ENCODE assay signal across 28 cellular contexts in genomic region chr3:179807588-179807987, GRCh38.
"Had no signal": no experiment of that assay in that cellular context is flagged by ENCODE, and none has a peak within 500 bp of the region (broad histone marks: within the 10 kb centered on the region; RNA-seq: fewer than 3 reads in every experiment).

No MANE protein-coding gene starts in this region.

- H3K4me1 ChIP-seq: colonic mucosa, esophagus muscularis mucosa, esophagus squamous epithelium, foreskin keratinocyte, gastrocnemius medialis, gastroesophageal sphincter, heart right ventricle had no signal

- FAIRE-seq: colon, endometrium, endothelial cell of umbilical vein, frontal cortex had no signal

- H3K4me3 ChIP-seq: colonic mucosa, coronary artery, dorsolateral prefrontal cortex, esophagus muscularis mucosa, esophagus squamous epithelium, gastrocnemius medialis, gastroesophageal sphincter, heart left ventricle, heart right ventricle had no signal

- H3K27me3 ChIP-seq: colonic mucosa, dorsolateral prefrontal cortex, esophagus muscularis mucosa, foreskin keratinocyte, gastrocnemius medialis, gastroesophageal sphincter, heart left ventricle, heart right ventricle had no signal

- H3K9me3 ChIP-seq: colonic mucosa, esophagus muscularis mucosa, esophagus squamous epithelium, gastrocnemius medialis, gastroesophageal sphincter, heart left ventricle, heart right ventricle had no signal

- DNase-seq: colonic mucosa; cortex of kidney; dermis blood vessel endothelial cell; dorsolateral prefrontal cortex; effector CD4-positive, alpha-beta T cell; effector CD8-positive, alpha-beta T cell; effector memory CD4-positive, alpha-beta T cell; effector memory CD8-positive, alpha-beta T cell; endodermal cell; erythroblast; esophagus squamous epithelium; foreskin fibroblast; foreskin keratinocyte; foreskin melanocyte; gastrocnemius medialis; glutamatergic neuron; head of caudate nucleus; heart left ventricle; heart right ventricle had no signal

- ATAC-seq: effector memory CD8-positive, alpha-beta T cell; esophagus mucosa; foreskin keratinocyte; gastrocnemius medialis; gastroesophageal sphincter; heart left ventricle; heart right ventricle had no signal

- H3K27ac ChIP-seq: colonic mucosa, coronary artery, epithelial cell of prostate, esophagus muscularis mucosa, esophagus squamous epithelium, foreskin keratinocyte, gastrocnemius medialis, gastroesophageal sphincter, heart left ventricle, heart right ventricle had no signal

- H3K36me3 ChIP-seq: colonic mucosa, esophagus muscularis mucosa, esophagus squamous epithelium, gastrocnemius medialis, gastroesophageal sphincter, heart left ventricle, heart right ventricle had no signal
